ENCODE assay signal across 7 cellular contexts in the genomic region with DNA sequence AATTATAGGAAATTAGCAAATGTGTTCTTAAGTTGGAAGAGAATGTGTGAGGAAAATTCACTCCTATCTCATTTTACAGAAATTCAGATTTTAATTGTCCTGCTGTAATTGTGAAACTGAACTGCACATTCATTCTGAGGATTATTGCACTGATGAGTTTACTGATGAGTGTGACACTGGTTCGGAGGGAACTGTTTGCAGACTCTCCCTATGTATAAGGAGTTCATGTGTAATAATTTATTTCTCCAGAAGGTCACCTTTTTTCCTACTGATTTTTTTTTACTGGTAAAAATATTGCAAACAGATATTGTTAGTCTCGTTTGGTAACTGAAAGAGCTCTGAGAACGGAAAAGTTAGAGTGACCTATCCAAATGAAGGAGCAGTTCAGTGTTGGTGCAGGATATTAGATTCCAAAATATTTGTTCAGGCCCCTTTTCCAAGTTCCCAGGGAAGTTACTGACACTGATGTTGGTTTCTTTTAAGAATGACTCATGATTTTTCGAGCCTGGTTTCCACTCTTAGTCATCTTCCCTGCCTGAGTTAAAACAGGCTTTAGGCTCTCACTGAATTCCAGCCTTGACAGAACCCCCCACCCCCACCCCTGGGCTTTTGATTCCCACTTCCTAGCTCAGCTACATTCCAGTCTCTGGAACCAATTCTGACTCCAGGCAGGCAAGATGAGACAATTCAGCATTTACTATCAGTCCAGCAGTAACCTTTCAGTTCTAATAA. TPM values are rescaled to one million over a fixed set of nuclear protein-coding genes. Genes with fewer than 3 reads are reported as not detected.
DNase-seq lines count a peak whose midpoint lies in the region; ATAC-seq, FAIRE-seq and TF ChIP-seq lines count a peak whose summit lies in the region.

No MANE protein-coding gene starts in this region.

- H3K4me1 Mint-ChIP-seq in astrocyte (ENCODE audit: low read depth, unreplicated experiment), result peaks cover 62% of the 10 kb centered on the region

- H3K9me3 ChIP-seq in HUES48 (ENCODE audit: control insufficient read depth, insufficient read depth, low read length), result no peaks in the 10 kb centered on the region
- no peaks in the 10 kb centered on the region for H3K9me3 ChIP-seq in astrocyte (ENCODE audit: insufficient read depth, low read depth, low read length)
- H3K9me3 ChIP-seq in smooth muscle cell (replicated peaks; ENCODE audit: low read depth), result no peaks in the 10 kb centered on the region

- H3K4me1 ChIP-seq in HUES48 (ENCODE audit: control insufficient read depth, insufficient read depth, low read length) (peaks cover 52% of the 10 kb centered on the region), astrocyte (ENCODE audit: insufficient read depth, low read length) (peaks cover 50% of the 10 kb centered on the region), smooth muscle cell (ENCODE audit: low read depth) (peaks cover 51% of the 10 kb centered on the region)

- peak; percentile 80 for FAIRE-seq in astrocyte (lab: Jason Lieb, UNC)

- H3K79me2 ChIP-seq in astrocyte (ENCODE audit: insufficient read depth, low read length) (peaks cover 63% of the 10 kb centered on the region), smooth muscle cell (ENCODE audit: low read depth) (peaks cover 49% of the 10 kb centered on the region)

- H3K27me3 ChIP-seq in HUES48 (ENCODE audit: control insufficient read depth, insufficient read depth, low read length) (no peaks in the 10 kb centered on the region), astrocyte (ENCODE audit: insufficient read depth, low read length) (no peaks in the 10 kb centered on the region), smooth muscle cell (ENCODE audit: low read depth) (no peaks in the 10 kb centered on the region)

- WGBS in smooth muscle cell (ENCODE audit: low lambda C conversion rate), result 3% methylated on average over 4 of the region's 4 CpGs

- DNase-seq in astrocyte (ENCODE audit: low read depth) (peak; percentile 98), iPS DF 4.7 (ENCODE audit: extremely low read depth, low spot score) (peak; percentile 68), smooth muscle cell (lab: John Stamatoyannopoulos, UW; ENCODE audit: unreplicated experiment) (no peak), RPMI8226 (no peak), cerebellar nuclear complex (lab: John Stamatoyannopoulos, UW) (no peak)

- TF ChIP-seq CTCF in astrocyte (IDR thresholded peaks at IDR 0.05; ENCODE audit: insufficient read depth, low read depth, low read length) (no peak), smooth muscle cell (IDR thresholded peaks at IDR 0.05; ENCODE audit: borderline replicate concordance, insufficient read depth, poor library complexity, severe bottlenecking) (no peak)

- H2AFZ ChIP-seq in astrocyte (ENCODE audit: low read depth, low read length) (no peak overlapping the region), smooth muscle cell (ENCODE audit: low read depth) (no peak overlapping the region)

- H3K27ac ChIP-seq in HUES48 (ENCODE audit: low read depth, low read length), result peak overlapping the region; percentile 98
- peak overlapping the region; percentile 97 for H3K27ac ChIP-seq in astrocyte (ENCODE audit: low read depth, low read length)
- H3K27ac ChIP-seq in smooth muscle cell (ENCODE audit: low read depth), result peak overlapping the region; percentile 100

- H3K9me3 Mint-ChIP-seq in astrocyte (ENCODE audit: unreplicated experiment), result peaks cover 4% of the 10 kb centered on the region

- no peaks in the 10 kb centered on the region for H3K36me3 ChIP-seq in HUES48 (ENCODE audit: control insufficient read depth, insufficient read depth, low read length)
- H3K36me3 ChIP-seq in astrocyte (ENCODE audit: insufficient read depth, low read length), result no peaks in the 10 kb centered on the region
- no peaks in the 10 kb centered on the region for H3K36me3 ChIP-seq in smooth muscle cell (ENCODE audit: low read depth)

- H3K27me3 Mint-ChIP-seq in astrocyte (ENCODE audit: low read depth, unreplicated experiment), result no peaks in the 10 kb centered on the region

- H4K20me1 ChIP-seq in astrocyte (ENCODE audit: insufficient read depth, low read length) (no peaks in the 10 kb centered on the region), smooth muscle cell (ENCODE audit: low read depth) (no peaks in the 10 kb centered on the region)

- H3K4me3 ChIP-seq in HUES48 (ENCODE audit: low read depth, low read length), result peak overlapping the region; percentile 48
- H3K4me3 ChIP-seq in astrocyte (ENCODE audit: insufficient read depth, low read depth, low read length), result peak overlapping the region; percentile 36
- H3K4me3 ChIP-seq in smooth muscle cell, result peak overlapping the region; percentile 22

- peak overlapping the region; percentile 67 for H3K4me3 Mint-ChIP-seq in astrocyte (ENCODE audit: unreplicated experiment)

- ATAC-seq in GM18519 (IDR thresholded peaks at IDR 0.05; ENCODE audit: low FRiP score, unreplicated experiment), result peak; percentile 42

- peak overlapping the region; percentile 100 for H3K27ac Mint-ChIP-seq in astrocyte (ENCODE audit: unreplicated experiment)

- H3K9ac ChIP-seq in HUES48 (ENCODE audit: low read depth, low read length), result peak overlapping the region; percentile 67; the same call in 1 of the 2 replicates
- peak overlapping the region; percentile 86 for H3K9ac ChIP-seq in astrocyte (ENCODE audit: low read length)
- H3K9ac ChIP-seq in smooth muscle cell (ENCODE audit: low read depth), result peak overlapping the region; percentile 98

- H3F3A ChIP-seq in smooth muscle cell (ENCODE audit: low read depth), result peaks cover 63% of the 10 kb centered on the region

- H3K36me3 Mint-ChIP-seq in astrocyte (ENCODE audit: low read depth, unreplicated experiment), result peaks cover 5% of the 10 kb centered on the region

- H3K4me2 ChIP-seq in astrocyte (ENCODE audit: low read length), result peak overlapping the region; percentile 78
- H3K4me2 ChIP-seq in smooth muscle cell, result peak overlapping the region; percentile 82

RNA-seq across cellular contexts. Expression of gene ANO6, which starts 18.4 kb away (rescaled TPM):
- total RNA-seq in astrocyte (111 and 113 TPM in 2 replicates), smooth muscle cell (106 and 115 TPM in 2 replicates)
- polyA plus RNA-seq in smooth muscle cell, result 44.8 and 60.3 TPM in 2 replicates

Comparison
In these comparisons a context has a peak if more than half of its experiments do, and no peak if none do; other contexts are left out.
1. DNase-seq: peak in astrocyte (single experiment) and iPS DF 4.7 (single experiment); none in smooth muscle cell (single experiment), RPMI8226 (single experiment) and cerebellar nuclear complex (0 of 2).
2. Peak in every context shown above with its lines, with median percentiles within 50 percentile points of each other: H3K27ac ChIP-seq, H3K4me3 ChIP-seq and H3K9ac ChIP-seq.